ENCODE assay signal across 8 cellular contexts in the genomic region with DNA sequence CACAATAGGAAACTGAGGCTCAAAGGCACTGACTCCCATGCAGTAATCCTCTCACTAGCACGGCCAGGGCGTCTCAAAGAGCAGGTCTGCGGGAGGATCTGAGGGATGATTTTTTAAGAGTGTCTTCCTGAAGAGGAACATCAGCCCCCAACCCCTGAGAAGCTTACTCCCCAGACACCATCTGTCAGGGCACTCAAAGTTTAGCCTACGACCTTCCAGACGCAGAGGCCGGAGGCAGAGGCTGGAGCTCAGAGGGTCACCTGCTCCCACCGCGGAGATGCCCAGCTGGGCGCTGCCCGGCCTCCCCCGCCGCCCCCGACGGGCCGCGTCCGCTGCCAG. TPM values are rescaled to one million over a fixed set of nuclear protein-coding genes. Genes with fewer than 3 reads are reported as not detected.
A peak's percentile ranks its signal among the peaks of the same experiment; 100 is the strongest.
DNase-seq lines count a peak whose midpoint lies in the region; ATAC-seq and TF ChIP-seq lines count a peak whose summit lies in the region.

No MANE protein-coding gene starts in this region.

- no peak overlapping the region for H3K4ac ChIP-seq in neuronal stem cell (ENCODE audit: low read length)

- no peak overlapping the region for H3K27ac ChIP-seq in CD4-positive, alpha-beta memory T cell (ENCODE audit: low read depth, low read length)
- no peak overlapping the region for H3K27ac ChIP-seq in endodermal cell (ENCODE audit: low read depth, low read length)
- H3K27ac ChIP-seq in neuronal stem cell (replicated peaks; ENCODE audit: low read length), result no peak overlapping the region

- peaks cover 0 to 3% of the 10 kb centered on the region in 2 donors for H3K27me3 Mint-ChIP-seq in CD4-positive, alpha-beta memory T cell
- H3K27me3 Mint-ChIP-seq in endodermal cell (ENCODE audit: insufficient read depth), result peaks cover 26% of the 10 kb centered on the region

- peak overlapping the region; percentile 77 for H2AK5ac ChIP-seq in neuronal stem cell (ENCODE audit: low read depth, low read length)

- peaks cover 16 to 33% (median 28%) of the 10 kb centered on the region in 4 donors for H3K4me1 Mint-ChIP-seq in CD4-positive, alpha-beta memory T cell
- H3K4me1 Mint-ChIP-seq in endodermal cell, result peaks cover 12% of the 10 kb centered on the region

- DNase-seq in CD4-positive, alpha-beta memory T cell, result no peak
- DNase-seq in NCI-H69 (lab: John Stamatoyannopoulos, UW) (peak; percentile 10), endodermal cell (no peak), neuronal stem cell (ENCODE audit: low spot score) (no peak), NCI-H1105 treated with DMSO at 0.1 percent for 48 hours (lab: John Stamatoyannopoulos, UW) (no peak)

- no peak overlapping the region for H3K18ac ChIP-seq in neuronal stem cell (ENCODE audit: low read length)

- WGBS in endodermal cell (ENCODE audit: insufficient coverage in 1 of 2, insufficient read length in 1 of 2), 2 experiments, result 32% methylated on average over 17 of the region's 17 CpGs; no CpG with 5 or more reads in 1 of the 2 experiments
- WGBS in neuronal stem cell (ENCODE audit: extremely low coverage in 2 of 2, insufficient read length in 2 of 2, insufficient replicate concordance in 1 of 2), 2 donors, result no CpG with 5 or more reads among the region's 17 CpGs

- peak overlapping the region in 6 of 7 donors; percentile 36 to 84 (median 66) for H3K27ac Mint-ChIP-seq in CD4-positive, alpha-beta memory T cell
- H3K27ac Mint-ChIP-seq in endodermal cell, result no peak overlapping the region

- no peak for TF ChIP-seq CTCF in endodermal cell (conservative IDR thresholded peaks at IDR 0.05)

- H3K4me3 Mint-ChIP-seq in CD4-positive, alpha-beta memory T cell, result peak overlapping the region; percentile 75 to 88 (median 83)
- H3K4me3 Mint-ChIP-seq in endodermal cell, result peak overlapping the region; percentile 52

- H4K8ac ChIP-seq in neuronal stem cell (ENCODE audit: low read depth, low read length), result no peak overlapping the region

- no peak overlapping the region for H3K14ac ChIP-seq in neuronal stem cell (ENCODE audit: low read length)

- H2AFZ ChIP-seq in neuronal stem cell (ENCODE audit: low read length), result peak overlapping the region; percentile 86

- no peak overlapping the region for H2BK5ac ChIP-seq in neuronal stem cell (ENCODE audit: low read length)

- intact Hi-C loops in CD4-positive, alpha-beta memory T cell (cut with micrococcal nuclease), result no loop called here

- H3K79me1 ChIP-seq in neuronal stem cell (ENCODE audit: low read depth, low read length), result peaks cover 6% of the 10 kb centered on the region

- ATAC-seq in HG03039 (IDR thresholded peaks at IDR 0.05; ENCODE audit: unreplicated experiment) (no peak), HG03521 (IDR thresholded peaks at IDR 0.05; ENCODE audit: unreplicated experiment) (no peak), GM21619 (IDR thresholded peaks at IDR 0.05; ENCODE audit: unreplicated experiment) (no peak)

- H3K27me3 ChIP-seq in CD4-positive, alpha-beta memory T cell (ENCODE audit: insufficient read depth, low read length), result peaks cover under 1% of the 10 kb centered on the region
- H3K27me3 ChIP-seq in endodermal cell (ENCODE audit: control insufficient read depth, insufficient read depth, low read length, poor library complexity, severe bottlenecking) (peaks cover 12% of the 10 kb centered on the region), neuronal stem cell (ENCODE audit: control insufficient read depth in 3 of 3, insufficient read depth in 3 of 3, low read depth in 1 of 3, low read length in 3 of 3) (peaks cover 0 to 2% (median 0%) of the 10 kb centered on the region in 3 experiments)

- peaks cover 8 to 34% of the 10 kb centered on the region in 2 donors for H3K36me3 Mint-ChIP-seq in CD4-positive, alpha-beta memory T cell
- peaks cover 23% of the 10 kb centered on the region for H3K36me3 Mint-ChIP-seq in endodermal cell (ENCODE audit: low read depth)

- H3K36me3 ChIP-seq in CD4-positive, alpha-beta memory T cell (ENCODE audit: insufficient read depth, low read length), result peaks cover 18% of the 10 kb centered on the region
- peaks cover 28% of the 10 kb centered on the region for H3K36me3 ChIP-seq in endodermal cell (ENCODE audit: control insufficient read depth, insufficient read depth, low read length)
- peaks cover 9 to 31% of the 10 kb centered on the region in 2 donors for H3K36me3 ChIP-seq in neuronal stem cell (replicated peaks in 1 of 2; ENCODE audit: control insufficient read depth in 2 of 2, insufficient read depth in 2 of 2, low read length in 2 of 2)

- H3K9ac ChIP-seq in endodermal cell (ENCODE audit: extremely low read depth, low read length, poor library complexity, severe bottlenecking), result no peak overlapping the region
- H3K9ac ChIP-seq in neuronal stem cell (ENCODE audit: low read depth, low read length, poor library complexity), result peak overlapping the region; percentile 7

- H2BK15ac ChIP-seq in neuronal stem cell (ENCODE audit: low read length), result no peak overlapping the region

- no peaks in the 10 kb centered on the region for H3K9me3 ChIP-seq in CD4-positive, alpha-beta memory T cell (ENCODE audit: control insufficient read depth in 1 of 2, low read length in 2 of 2)
- H3K9me3 ChIP-seq in endodermal cell (ENCODE audit: control insufficient read depth, low read length) (no peaks in the 10 kb centered on the region), neuronal stem cell (replicated peaks in 1 of 2; ENCODE audit: control insufficient read depth in 2 of 2, insufficient read depth in 1 of 2, low read depth in 1 of 2, low read length in 2 of 2) (no peaks in the 10 kb centered on the region)

- no peak overlapping the region for H3K23ac ChIP-seq in neuronal stem cell (ENCODE audit: low read depth, low read length, poor library complexity)

- CTCF ChIA-PET in CD4-positive, alpha-beta memory T cell (lab: Charles Lee; ENCODE audit: partially characterized antibody), result interaction anchor here (1.0 to 5.1 kb wide), 2 partner anchors 36 to 149 kb away, joined by 3 to 43 read pairs; no protein-coding TSS in a partner anchor

- POLR2A ChIA-PET in CD4-positive, alpha-beta memory T cell (lab: Charles Lee; ENCODE audit: partially characterized antibody), result interaction anchor here (0.7 to 3.6 kb wide), 2 partner anchors 37 to 312 kb away, joined by 3 to 41 read pairs; a partner anchor contains a TSS

- H3K4me2 ChIP-seq in neuronal stem cell (ENCODE audit: insufficient read depth, low read length, poor library complexity, severe bottlenecking), result peak overlapping the region; percentile 61

- H2BK120ac ChIP-seq in neuronal stem cell (ENCODE audit: low read depth, low read length), result no peak overlapping the region

- H3K9me3 Mint-ChIP-seq in CD4-positive, alpha-beta memory T cell, result no peaks in the 10 kb centered on the region
- no peaks in the 10 kb centered on the region for H3K9me3 Mint-ChIP-seq in endodermal cell

- no peak overlapping the region for H3K4me3 ChIP-seq in CD4-positive, alpha-beta memory T cell (ENCODE audit: low read length in 2 of 2)
- H3K4me3 ChIP-seq in endodermal cell (ENCODE audit: low read length) (peak overlapping the region; percentile 64), neuronal stem cell (ENCODE audit: low read length in 2 of 2) (peak overlapping the region; percentile 63 to 81)

- H4K91ac ChIP-seq in neuronal stem cell (ENCODE audit: low read depth, low read length, poor library complexity), result no peak overlapping the region

- no peak overlapping the region for H2BK12ac ChIP-seq in neuronal stem cell (ENCODE audit: low read length)

- peaks cover 24% of the 10 kb centered on the region for H3K4me1 ChIP-seq in CD4-positive, alpha-beta memory T cell (ENCODE audit: insufficient read depth, low read length)
- H3K4me1 ChIP-seq in endodermal cell (ENCODE audit: control insufficient read depth, insufficient read depth, low read length), result peaks cover 4% of the 10 kb centered on the region
- H3K4me1 ChIP-seq in neuronal stem cell (ENCODE audit: control insufficient read depth in 2 of 2, insufficient read depth in 1 of 2, low read depth in 1 of 2, low read length in 2 of 2), result peaks cover 2 to 7% of the 10 kb centered on the region in 2 donors

RNA-seq across cellular contexts. Expression of a gene that starts 1.7 kb away (rescaled TPM):
- 10 to 100 TPM; 15.9 to 16.8 TPM for total RNA-seq in CD4-positive, alpha-beta memory T cell
- 1 to 10 TPM in 1 of 2 donors, under 1 TPM in 1; 0.19 to 3.7 TPM for polyA plus RNA-seq in CD4-positive, alpha-beta memory T cell
- total RNA-seq in endodermal cell, result 10 to 100 TPM in 1 of 2 donors, 1 to 10 TPM in 1; 9.7 to 11.1 TPM
- 14.3 TPM for polyA plus RNA-seq in endodermal cell (2013, experiment 1 of 2)
- 13.7 TPM for polyA plus RNA-seq in endodermal cell (2013, experiment 2 of 2)
- polyA plus RNA-seq in neuronal stem cell (2013, experiment 1 of 2), result 11.3 TPM
- polyA plus RNA-seq in neuronal stem cell (2013, experiment 2 of 2), result 10.9 TPM

RNA-seq across cellular contexts. Expression of a gene that starts 38.4 kb away (rescaled TPM):
- total RNA-seq in CD4-positive, alpha-beta memory T cell, result 10 to 100 TPM; 25.2 to 25.6 TPM
- 10 to 100 TPM in 1 of 2 donors, 1 to 10 TPM in 1; 3.7 to 14.5 TPM for polyA plus RNA-seq in CD4-positive, alpha-beta memory T cell
- total RNA-seq in endodermal cell, result 10 to 100 TPM; 20.1 to 22.3 TPM
- polyA plus RNA-seq in endodermal cell (2013, experiment 1 of 2), result 12.6 TPM
- 13.3 TPM for polyA plus RNA-seq in endodermal cell (2013, experiment 2 of 2)
- 11.3 TPM for polyA plus RNA-seq in neuronal stem cell (2013, experiment 1 of 2)
- 11.9 TPM for polyA plus RNA-seq in neuronal stem cell (2013, experiment 2 of 2)

Comparison
In these comparisons a context has a peak if more than half of its experiments do, and no peak if none do; other contexts are left out.
1. H3K4me3 ChIP-seq: peak in endodermal cell (single experiment) and neuronal stem cell (2 of 2); none in CD4-positive, alpha-beta memory T cell (0 of 2).